ENCODE assay signal across 23 cellular contexts in genomic region chr2:63902149-63902548, GRCh38.
DNase-seq lines count a peak whose midpoint lies in the region; ATAC-seq, FAIRE-seq and TF ChIP-seq lines count a peak whose summit lies in the region.
"Had no signal": no experiment of that assay in that cellular context is flagged by ENCODE, and none has a peak within 500 bp of the region (broad histone marks: within the 10 kb centered on the region; RNA-seq: fewer than 3 reads in every experiment).

No MANE protein-coding gene starts in this region.

- H3K27me3 Mint-ChIP-seq in activated T-cell treated with anti-CD3 and anti-CD28 coated beads, Interleukin-2, amount 50 U/mL, for 4 hours (ENCODE audit: low read depth): no peaks in the 10 kb centered on the region
- H3K27me3 Mint-ChIP-seq in T-helper 1 cell treated with Interleukin-12 subunit alpha and Interleukin-12 subunit beta and Interleukin-4 antibody, amounts not matched to agents 30 μg/mL and 1 μg/mL, for 36 hours (ENCODE audit: low read depth): no peaks in the 10 kb centered on the region
- H3K27me3 Mint-ChIP-seq: CD4-positive, alpha-beta T cell had no signal

- no peak for DNase-seq in activated T-cell treated with anti-CD3 and anti-CD28 coated beads, Interleukin-2, amount 50 U/mL, for 4 hours
- no peak for DNase-seq in activated T-cell treated with anti-CD3 and anti-CD28 coated beads, Interleukin-2, amount 50 U/mL, for 48 hours
- no peak for DNase-seq in GM18507 (ENCODE audit: extremely low spot score, insufficient read length, low read depth)
- no peak for DNase-seq in HepG2 (ENCODE audit: low spot score)
- no peak for DNase-seq in KG1 (lab: John Stamatoyannopoulos, UW)
- DNase-seq: AML-193; CD4-positive, alpha-beta T cell; H9; KBM-7; MG63; NCI-H2029; NCI-H446; NCI-H526; NCI-H82; NK-92 treated with Interleukin-12 subunit alpha and Interleukin-12 subunit beta, amount 100 ng/mL, for 24 hours; PC-3 had no signal

- H4K20me1 ChIP-seq in HepG2 (ENCODE audit: insufficient read depth, low read length): peaks cover 6% of the 10 kb centered on the region; the same call in 1 of the 2 replicates
- H4K20me1 ChIP-seq: BLaER1 treated with 17β-estradiol and CSF1 and Interleukin-3, amounts not matched to agents 10 nM and 100 nM had no signal

- POLR2A ChIA-PET in HepG2 (lab: Yijun Ruan, JAX): interaction anchor here (0.6 kb wide), 1 partner anchor 116 kb away, joined by 5 read pairs; no protein-coding TSS in a partner anchor

- intact Hi-C loops in HepG2 (cut with micrococcal nuclease; ENCODE audit: unreplicated experiment): no loop called here

- no peak for TF ChIP-seq EP300 in HepG2 (IDR thresholded peaks at IDR 0.05; ENCODE audit: low read depth in 2 of 2, low read length in 2 of 2)
- TF ChIP-seq EP300 in HepG2 (CRISPR knock-in tag; IDR thresholded peaks at IDR 0.05; ENCODE audit: borderline replicate concordance): no peak

- H3K27me3 ChIP-seq in HepG2 (ENCODE audit: control insufficient read depth in 1 of 2, insufficient read depth in 2 of 2, low read length in 2 of 2): no peaks in the 10 kb centered on the region
- H3K27me3 ChIP-seq: BLaER1 treated with 17β-estradiol and CSF1 and Interleukin-3, amounts not matched to agents 10 nM and 100 nM; MG63 had no signal

- in situ Hi-C loops in HepG2 (cut with HindIII; ENCODE audit: extremely low pct_ligation_motif_present, low pct_unique_long_range_greater_than_20kb): no loop called here

- CTCF ChIA-PET in HepG2 (lab: Yijun Ruan, JAX; ENCODE audit: low intra/inter-chr PET ratio, low total read pairs): no interaction called here

- no peak overlapping the region for H3K9ac ChIP-seq in HepG2 (ENCODE audit: insufficient read depth, low read depth, low read length)
- H3K9ac ChIP-seq: BLaER1 treated with 17β-estradiol and CSF1 and Interleukin-3, amounts not matched to agents 10 nM and 100 nM had no signal

- no peak overlapping the region for H3K4me3 ChIP-seq in HepG2 (replicated peaks in 1 of 3; ENCODE audit: insufficient read depth in 1 of 3, low read depth in 2 of 3, low read length in 3 of 3)
- H3K4me3 ChIP-seq: BLaER1 treated with 17β-estradiol and CSF1 and Interleukin-3, amounts not matched to agents 10 nM and 100 nM; GM23338; MG63 had no signal

- peaks cover 19% of the 10 kb centered on the region for H3K9me3 Mint-ChIP-seq in activated T-cell treated with anti-CD3 and anti-CD28 coated beads, Interleukin-2, amount 50 U/mL, for 4 hours
- H3K9me3 Mint-ChIP-seq in T-helper 1 cell treated with Interleukin-12 subunit alpha and Interleukin-12 subunit beta and Interleukin-4 antibody, amounts not matched to agents 30 μg/mL and 1 μg/mL, for 36 hours: peaks cover 42% of the 10 kb centered on the region

- no peak for TF ChIP-seq POLR2A in HepG2 (IDR thresholded peaks at IDR 0.05; ENCODE audit: insufficient read depth in 1 of 2, low read depth in 2 of 2, low read length in 2 of 2)

- H3K27ac ChIP-seq in HepG2 (ENCODE audit: extremely low read length, insufficient read depth, low read length): no peak overlapping the region
- H3K27ac ChIP-seq: BLaER1 treated with 17β-estradiol and CSF1 and Interleukin-3, amounts not matched to agents 10 nM and 100 nM had no signal

- no peak overlapping the region for H3K4me3 Mint-ChIP-seq in activated T-cell treated with anti-CD3 and anti-CD28 coated beads, Interleukin-2, amount 50 U/mL, for 4 hours
- H3K4me3 Mint-ChIP-seq in T-helper 1 cell treated with Interleukin-12 subunit alpha and Interleukin-12 subunit beta and Interleukin-4 antibody, amounts not matched to agents 30 μg/mL and 1 μg/mL, for 36 hours: no peak overlapping the region
- H3K4me3 Mint-ChIP-seq: CD4-positive, alpha-beta T cell; GM23338; H9 had no signal

- peaks cover 4% of the 10 kb centered on the region for H3K4me1 Mint-ChIP-seq in activated T-cell treated with anti-CD3 and anti-CD28 coated beads, Interleukin-2, amount 50 U/mL, for 4 hours (ENCODE audit: low read depth)
- peaks cover 6% of the 10 kb centered on the region for H3K4me1 Mint-ChIP-seq in T-helper 1 cell treated with Interleukin-12 subunit alpha and Interleukin-12 subunit beta and Interleukin-4 antibody, amounts not matched to agents 30 μg/mL and 1 μg/mL, for 36 hours (ENCODE audit: low read depth)
- H3K4me1 Mint-ChIP-seq: GM23338 had no signal

- H3K79me2 ChIP-seq in HepG2 (ENCODE audit: insufficient read depth, low read length): peaks cover 14% of the 10 kb centered on the region

- BruUV-seq in HepG2 (replicated peaks; lab: Mats Ljungman, UMichigan): no TSS peak

- no peak for TF ChIP-seq CTCF in HepG2 (CRISPR knock-in tag; IDR thresholded peaks at IDR 0.05)

- H3K9me3 ChIP-seq in HepG2 (ENCODE audit: low read length): no peaks in the 10 kb centered on the region

- H3K4me2 ChIP-seq in HepG2 (ENCODE audit: low read depth, low read length): no peak overlapping the region
- H3K4me2 ChIP-seq: BLaER1 treated with 17β-estradiol and CSF1 and Interleukin-3, amounts not matched to agents 10 nM and 100 nM; GM23338 had no signal

- H3K27ac Mint-ChIP-seq in T-helper 1 cell treated with Interleukin-12 subunit alpha and Interleukin-12 subunit beta and Interleukin-4 antibody, amounts not matched to agents 30 μg/mL and 1 μg/mL, for 36 hours: peak overlapping the region; percentile 68
- H3K27ac Mint-ChIP-seq: CD4-positive, alpha-beta T cell; GM23338; H9 had no signal

- no peak for TF ChIP-seq RAD21 in HepG2 (CRISPR knock-in tag; IDR thresholded peaks at IDR 0.05)

- ATAC-seq in activated T-cell treated with anti-CD3 and anti-CD28 coated beads, Interleukin-2, amount 50 U/mL, for 4 hours: peak; percentile 32 to 37
- ATAC-seq in HepG2: peak; percentile 42; the same call in 2 of the 3 replicates
- no peak for ATAC-seq in HG03039 (IDR thresholded peaks at IDR 0.05; ENCODE audit: unreplicated experiment)
- ATAC-seq: PC-3 had no signal

- FAIRE-seq in GM18507 (lab: Jason Lieb, UNC): peak; percentile 49
- no peak for FAIRE-seq in HepG2 (lab: Jason Lieb, UNC)
- FAIRE-seq: A204.1, D721Med, HTR-8/SVneo had no signal

- no peak overlapping the region for H2AFZ ChIP-seq in HepG2 (ENCODE audit: low read length)
- H2AFZ ChIP-seq: GM23338 had no signal

- peaks cover 61% of the 10 kb centered on the region for H3K36me3 Mint-ChIP-seq in activated T-cell treated with anti-CD3 and anti-CD28 coated beads, Interleukin-2, amount 50 U/mL, for 4 hours (ENCODE audit: insufficient read depth)
- peaks cover 68% of the 10 kb centered on the region for H3K36me3 Mint-ChIP-seq in T-helper 1 cell treated with Interleukin-12 subunit alpha and Interleukin-12 subunit beta and Interleukin-4 antibody, amounts not matched to agents 30 μg/mL and 1 μg/mL, for 36 hours (ENCODE audit: low read depth)

- H3K36me3 ChIP-seq in HepG2 (replicated peaks in 1 of 2; ENCODE audit: control insufficient read depth in 1 of 2, insufficient read depth in 2 of 2, low read length in 2 of 2): peaks cover 23 to 77% of the 10 kb centered on the region in 2 experiments

- H3K4me1 ChIP-seq in HepG2 (ENCODE audit: insufficient read depth, low read length): peaks cover 9% of the 10 kb centered on the region; the same call in 1 of the 2 replicates
- H3K4me1 ChIP-seq: BLaER1 treated with 17β-estradiol and CSF1 and Interleukin-3, amounts not matched to agents 10 nM and 100 nM had no signal

TF ChIP-seq in HepG2, 621 proteins besides CTCF, POLR2A, EP300 and RAD21:
- no peak for TF ChIP-seq ATF7-NPFF (CRISPR knock-in tag; IDR thresholded peaks at IDR 0.05; ENCODE audit: low read depth)
- TF ChIP-seq HHEX (CRISPR knock-in tag; IDR thresholded peaks at IDR 0.05): no peak
- TF ChIP-seq KDM5A (IDR thresholded peaks at IDR 0.05; ENCODE audit: borderline replicate concordance, low read length): no peak
- TF ChIP-seq TCF7 (IDR thresholded peaks at IDR 0.05; ENCODE audit: low read depth): no peak
- peak; percentile 75; the same call in 1 of the 2 replicates for TF ChIP-seq ZNF652 (CRISPR knock-in tag; IDR thresholded peaks at IDR 0.05; ENCODE audit: borderline replicate concordance, low read depth)
- TF ChIP-seq NFATC3 (CRISPR knock-in tag; IDR thresholded peaks at IDR 0.05): no peak
- TF ChIP-seq ZNF12 (CRISPR knock-in tag; IDR thresholded peaks at IDR 0.05): 0 out of 2 replicates have a peak, but pooled peaks have one; percentile 49
- TF ChIP-seq ZNF446 (CRISPR knock-in tag; IDR thresholded peaks at IDR 0.05): no peak
- TF ChIP-seq FOXK2 (IDR thresholded peaks at IDR 0.05): no peak
- TF ChIP-seq, protein P1, sequence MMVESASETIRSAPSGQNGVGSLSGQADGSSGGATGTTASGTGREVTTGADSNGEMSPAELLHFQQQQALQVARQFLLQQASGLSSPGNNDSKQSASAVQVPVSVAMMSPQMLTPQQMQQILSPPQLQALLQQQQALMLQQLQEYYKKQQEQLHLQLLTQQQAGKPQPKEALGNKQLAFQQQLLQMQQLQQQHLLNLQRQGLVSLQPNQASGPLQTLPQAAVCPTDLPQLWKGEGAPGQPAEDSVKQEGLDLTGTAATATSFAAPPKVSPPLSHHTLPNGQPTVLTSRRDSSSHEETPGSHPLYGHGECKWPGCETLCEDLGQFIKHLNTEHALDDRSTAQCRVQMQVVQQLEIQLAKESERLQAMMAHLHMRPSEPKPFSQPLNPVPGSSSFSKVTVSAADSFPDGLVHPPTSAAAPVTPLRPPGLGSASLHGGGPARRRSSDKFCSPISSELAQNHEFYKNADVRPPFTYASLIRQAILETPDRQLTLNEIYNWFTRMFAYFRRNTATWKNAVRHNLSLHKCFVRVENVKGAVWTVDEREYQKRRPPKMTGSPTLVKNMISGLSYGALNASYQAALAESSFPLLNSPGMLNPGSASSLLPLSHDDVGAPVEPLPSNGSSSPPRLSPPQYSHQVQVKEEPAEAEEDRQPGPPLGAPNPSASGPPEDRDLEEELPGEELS (CRISPR knock-in tag; IDR thresholded peaks at IDR 0.05): no peak
